In the genomic region with DNA sequence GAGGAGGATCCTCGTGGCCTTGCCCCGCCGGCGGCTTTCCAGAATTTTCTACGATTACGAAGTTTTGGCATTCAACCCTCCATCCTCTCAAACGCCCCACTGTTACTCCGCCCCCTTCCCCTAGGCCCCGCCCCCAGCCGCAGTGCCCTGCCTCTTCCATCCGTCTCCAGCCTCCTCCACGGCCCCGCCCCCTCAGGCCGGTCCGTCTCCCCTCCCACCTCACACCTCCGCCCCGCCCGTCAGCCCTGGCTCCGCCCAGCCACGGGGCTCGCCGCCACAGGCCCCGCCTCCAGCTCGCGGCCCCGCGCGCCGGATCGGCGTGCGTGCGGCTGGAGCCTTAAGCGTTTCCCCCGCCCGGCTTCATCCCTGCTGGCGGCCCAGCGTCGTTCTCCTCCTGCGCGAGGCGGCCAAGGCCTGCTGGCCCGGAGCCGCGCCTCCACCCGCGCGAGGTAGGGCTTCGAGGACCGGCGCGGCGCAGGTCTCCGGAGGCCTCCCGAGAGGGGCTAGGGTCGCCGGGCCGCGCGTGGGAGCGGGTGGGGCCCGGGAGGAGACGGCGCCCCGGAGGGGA, we compare ENCODE assay signal across 8 cellular contexts. TPM values are rescaled to one million over a fixed set of nuclear protein-coding genes. Genes with fewer than 3 reads are reported as not detected.
DNase-seq lines count a peak whose midpoint lies in the region; ATAC-seq and TF ChIP-seq lines count a peak whose summit lies in the region.

Gene C17orf67 (minus strand): TSS at position 109 of the 568 bp plus-strand sequence. CDS start 18,110 bp downstream, outside the sequence.
Gene DGKE (plus strand): TSS at position 340 of the 568 bp plus-strand sequence. CDS start 645 bp downstream, outside the sequence.

- H3K4me1 Mint-ChIP-seq in activated T-cell treated with anti-CD3 and anti-CD28 coated beads, Interleukin-2, amount 50 U/mL, for 24 hours (ENCODE audit: low read depth) = peaks cover 68% of the 10 kb centered on the region

- no peaks in the 10 kb centered on the region for H3K27me3 Mint-ChIP-seq in activated T-cell treated with anti-CD3 and anti-CD28 coated beads, Interleukin-2, amount 50 U/mL, for 24 hours

- H3K79me2 ChIP-seq in OCI-LY1 (ENCODE audit: insufficient read depth, low read length) = peaks cover 19% of the 10 kb centered on the region

- no peaks in the 10 kb centered on the region for H3K9me2 ChIP-seq in OCI-LY1 (ENCODE audit: low read depth, low read length)

- peak within 1 kb of the TSS; percentile 86 for H3K9ac ChIP-seq in OCI-LY1 (ENCODE audit: low read length)

- H3K27ac Mint-ChIP-seq in activated T-cell treated with anti-CD3 and anti-CD28 coated beads, Interleukin-2, amount 50 U/mL, for 24 hours = peak within 1 kb of the TSS; percentile 95

- peak within 1 kb of the TSS; percentile 91 for H3K4me2 ChIP-seq in OCI-LY1 (ENCODE audit: low read length)

- H2AFZ ChIP-seq in OCI-LY1 (ENCODE audit: low read length) = peak within 1 kb of the TSS; percentile 91

- H3K4me3 ChIP-seq in OCI-LY1 (ENCODE audit: low read depth, low read length, poor library complexity, severe bottlenecking) = peak within 1 kb of the TSS; percentile 83
- H3K4me3 ChIP-seq in esophagus (ENCODE audit: low read depth in 1 of 2, low read length in 2 of 2) = peak within 1 kb of the TSS; percentile 64 to 93
- H3K4me3 ChIP-seq in muscle layer of duodenum (ENCODE audit: low read depth in 1 of 2, low read length in 2 of 2) = peak within 1 kb of the TSS; percentile 64 to 86

- H3K4me3 Mint-ChIP-seq in activated T-cell treated with anti-CD3 and anti-CD28 coated beads, Interleukin-2, amount 50 U/mL, for 24 hours = peak within 1 kb of the TSS; percentile 93

- peaks cover 78% of the 10 kb centered on the region for H3K36me3 Mint-ChIP-seq in activated T-cell treated with anti-CD3 and anti-CD28 coated beads, Interleukin-2, amount 50 U/mL, for 24 hours (ENCODE audit: low read depth)

- 0 to 1% methylated on average over 49 to 65 of the region's 65 CpGs for WGBS in esophagus, 2 donors

- H3K4me1 ChIP-seq in OCI-LY1 (ENCODE audit: insufficient read depth, low read length, severe bottlenecking) (peaks cover 59% of the 10 kb centered on the region), esophagus (ENCODE audit: control insufficient read depth in 2 of 2, insufficient read depth in 2 of 2, low read length in 1 of 2) (peaks cover 0 to 7% of the 10 kb centered on the region in 2 donors), muscle layer of duodenum (ENCODE audit: control insufficient read depth in 1 of 2, insufficient read depth in 2 of 2, low read length in 2 of 2) (peaks cover 6 to 50% of the 10 kb centered on the region in 2 donors)

- peaks cover 21% of the 10 kb centered on the region; the same call in 1 of the 2 replicates for H3K36me3 ChIP-seq in OCI-LY1 (ENCODE audit: insufficient read depth, low read length)
- H3K36me3 ChIP-seq in esophagus (ENCODE audit: control insufficient read depth in 2 of 2, insufficient read depth in 2 of 2, low read length in 1 of 2) = no peaks in the 10 kb centered on the region
- H3K36me3 ChIP-seq in muscle layer of duodenum (ENCODE audit: control insufficient read depth in 1 of 2, insufficient read depth in 2 of 2, low read length in 2 of 2) = no peaks in the 10 kb centered on the region

- H3F3A ChIP-seq in OCI-LY1 (ENCODE audit: insufficient read depth, low read length) = no peaks in the 10 kb centered on the region

- TF ChIP-seq CTCF in OCI-LY1 (IDR thresholded peaks at IDR 0.05; ENCODE audit: low read length) = no peak

- no peaks in the 10 kb centered on the region for H3K9me3 Mint-ChIP-seq in activated T-cell treated with anti-CD3 and anti-CD28 coated beads, Interleukin-2, amount 50 U/mL, for 24 hours

- H3K9me3 ChIP-seq in OCI-LY1 (ENCODE audit: low read length) (no peaks in the 10 kb centered on the region), esophagus (ENCODE audit: control insufficient read depth in 2 of 2, insufficient read depth in 1 of 2, low read depth in 1 of 2, low read length in 1 of 2) (no peaks in the 10 kb centered on the region), muscle layer of duodenum (ENCODE audit: control insufficient read depth in 1 of 2, low read length in 2 of 2) (no peaks in the 10 kb centered on the region)

- ATAC-seq in GM21529 (IDR thresholded peaks at IDR 0.05; ENCODE audit: unreplicated experiment) = peak; percentile 63

- H3K27ac ChIP-seq in OCI-LY1 (ENCODE audit: low read depth, low read length, poor library complexity, severe bottlenecking) = peak within 1 kb of the TSS; percentile 30
- peak within 1 kb of the TSS; percentile 88 to 91 for H3K27ac ChIP-seq in esophagus (ENCODE audit: low read depth in 2 of 2, low read length in 1 of 2)
- peak within 1 kb of the TSS; percentile 36 for H3K27ac ChIP-seq in muscle layer of duodenum (ENCODE audit: low read length)

- DNase-seq in DMS114 treated with DMSO at 0.1 percent for 48 hours (lab: John Stamatoyannopoulos, UW; ENCODE audit: unreplicated experiment) (peak; percentile 88), HuH-7.5 (ENCODE audit: low spot score) (peak; percentile 88)
- DNase-seq in activated T-cell treated with anti-CD3 and anti-CD28 coated beads, Interleukin-2, amount 50 U/mL, for 24 hours = peak; percentile 99
- DNase-seq in stimulated activated CD8-positive, alpha-beta memory T cell treated with anti-CD3 and anti-CD28 coated beads, Interleukin-7, amount 100 ng/mL, for 24 hours (ENCODE audit: low read depth) = peak; percentile 98

- H4K20me1 ChIP-seq in OCI-LY1 (ENCODE audit: insufficient read depth, low read length) = no peaks in the 10 kb centered on the region

- no peaks in the 10 kb centered on the region for H3K27me3 ChIP-seq in OCI-LY1 (ENCODE audit: insufficient read depth, low read length)
- no peaks in the 10 kb centered on the region for H3K27me3 ChIP-seq in esophagus (ENCODE audit: control insufficient read depth in 1 of 2, insufficient read depth in 2 of 2, low read length in 2 of 2)
- H3K27me3 ChIP-seq in muscle layer of duodenum (ENCODE audit: low read depth, low read length) = no peaks in the 10 kb centered on the region

RNA-seq across cellular contexts. Expression of gene C17orf67, which starts in this region (rescaled TPM):
- 1 to 10 TPM in 1 of 2 donors, under 1 TPM in 1; 0.44 to 2.1 TPM for polyA plus RNA-seq in esophagus

RNA-seq across cellular contexts. Expression of gene DGKE, which starts in this region (rescaled TPM):
- polyA plus RNA-seq in esophagus = 1 to 10 TPM; 1.3 to 1.6 TPM

Comparison
In these comparisons a context has a peak if more than half of its experiments do, and no peak if none do; other contexts are left out.
1. Peak in every context shown above with its lines: DNase-seq, ATAC-seq, H3K4me3 ChIP-seq and H3K27ac ChIP-seq.
2. H3K27ac ChIP-seq: peak in every context shown above with its lines; median percentile 90 in esophagus; 36 in muscle layer of duodenum; 30 in OCI-LY1.